Comparison of ENCODE assay signal across 7 cellular contexts in the genomic region with DNA sequence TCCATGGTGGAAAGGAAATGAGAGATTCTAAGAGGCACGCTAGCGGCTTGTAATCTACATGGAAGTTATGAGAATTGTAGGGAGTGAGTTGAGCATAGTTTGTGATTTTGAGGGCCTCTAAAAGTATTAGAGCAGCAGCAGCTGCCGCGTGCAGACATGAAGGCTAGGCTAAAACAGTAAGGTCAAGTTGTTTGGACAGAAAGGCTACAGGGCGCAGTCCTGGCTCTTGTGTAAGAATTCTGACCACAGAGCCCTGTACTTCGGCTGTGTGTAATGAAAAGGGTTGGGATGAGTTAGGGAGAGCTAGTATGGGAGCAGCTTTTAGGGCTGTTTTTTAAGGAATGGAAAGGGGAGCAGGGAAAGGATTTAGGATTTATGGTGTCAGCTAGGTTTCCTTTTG. TPM values are rescaled to one million over a fixed set of nuclear protein-coding genes. Genes with fewer than 3 reads are reported as not detected.
DNase-seq lines count a peak whose midpoint lies in the region; ATAC-seq and TF ChIP-seq lines count a peak whose summit lies in the region.
"Not testable (repeated sequence)": the region's sequence is repeated elsewhere in the genome, so short reads cannot be mapped to it uniquely, and the experiment has no call there.

No MANE protein-coding gene starts in this region.

- not testable (repeated sequence) for H3K4me3 ChIP-seq in choroid plexus epithelial cell (ENCODE audit: low read depth, low read length); right lobe of liver; prostate gland; tibial nerve

- H3K27ac ChIP-seq in right lobe of liver (peak overlapping the region in 2 of 3 donors; percentile 35 to 54), prostate gland (peak overlapping the region; percentile 5 to 13), tibial nerve (peak overlapping the region in 3 of 4 donors; percentile 13 to 57 (median 54))

- H3K36me3 ChIP-seq in right lobe of liver, prostate gland, tibial nerve: not testable (repeated sequence)

- intact Hi-C loops in right lobe of liver (cut with DNase I); prostate gland (cut with DNase I): not testable (repeated sequence)

- TF ChIP-seq POLR2A in right lobe of liver (IDR thresholded peaks at IDR 0.05); prostate gland (IDR thresholded peaks at IDR 0.05); tibial nerve (IDR thresholded peaks at IDR 0.05): not testable (repeated sequence)

- DNase-seq in MV-4-11 (lab: John Stamatoyannopoulos, UW): peak; percentile 16
- DNase-seq in choroid plexus epithelial cell (ENCODE audit: low read depth): peak; percentile 46
- DNase-seq in left lobe of liver (ENCODE audit: low spot score): peak; percentile 53
- peak in 2 of 3 donors; percentile 51 to 52 for DNase-seq in right lobe of liver
- peak; percentile 38 for DNase-seq in myocyte (ENCODE audit: low read depth)
- DNase-seq in prostate gland (ENCODE audit: low spot score); tibial nerve (ENCODE audit: low spot score in 2 of 2): not testable (repeated sequence)

- H3K27me3 ChIP-seq in right lobe of liver; prostate gland (replicated peaks; ENCODE audit: insufficient read depth); tibial nerve: not testable (repeated sequence)

- H3K4me1 ChIP-seq in right lobe of liver (peaks cover 0 to 23% (median 8%) of the 10 kb centered on the region in 4 donors), tibial nerve (peaks cover 0 to 10% (median 0%) of the 10 kb centered on the region in 4 donors)
- not testable (repeated sequence) for H3K4me1 ChIP-seq in prostate gland (replicated peaks)

- not testable (repeated sequence) for TF ChIP-seq EP300 in tibial nerve (IDR thresholded peaks at IDR 0.05)

- not testable (repeated sequence) for TF ChIP-seq CTCF in choroid plexus epithelial cell (conservative IDR thresholded peaks at IDR 0.05; ENCODE audit: low read depth, low read length); right lobe of liver (IDR thresholded peaks at IDR 0.05); prostate gland (IDR thresholded peaks at IDR 0.05); tibial nerve (IDR thresholded peaks at IDR 0.05)

- H3K9me3 ChIP-seq in right lobe of liver, prostate gland, tibial nerve: not testable (repeated sequence)

- WGBS in right lobe of liver (ENCODE audit: insufficient coverage, low coverage, low lambda C conversion rate, missing lambda C conversion rate): 38% methylated on average over 6 of the region's 6 CpGs
- WGBS in prostate gland: 94% methylated on average over 6 of the region's 6 CpGs
- 75 to 84% methylated on average over 6 of the region's 6 CpGs for WGBS in tibial nerve, 2 donors

- ATAC-seq in left lobe of liver: peak; percentile 50
- ATAC-seq in right lobe of liver: not testable (repeated sequence)

RNA-seq across cellular contexts. Expression of gene TCAIM, which starts 8.0 kb away (rescaled TPM):
- 30.5 TPM for total RNA-seq in left lobe of liver
- total RNA-seq in right lobe of liver: 10 to 100 TPM; 37.8 to 46.4 (median 40.1) TPM
- total RNA-seq in myocyte: 38.3 and 60.9 TPM in 2 replicates
- 9.3 TPM for polyA plus RNA-seq in myocyte (2012)
- 10 to 100 TPM; 36.2 to 39.7 TPM for total RNA-seq in prostate gland
- 10 to 100 TPM; 24.1 to 41.3 (median 28.0) TPM for total RNA-seq in tibial nerve
